In the genomic region with DNA sequence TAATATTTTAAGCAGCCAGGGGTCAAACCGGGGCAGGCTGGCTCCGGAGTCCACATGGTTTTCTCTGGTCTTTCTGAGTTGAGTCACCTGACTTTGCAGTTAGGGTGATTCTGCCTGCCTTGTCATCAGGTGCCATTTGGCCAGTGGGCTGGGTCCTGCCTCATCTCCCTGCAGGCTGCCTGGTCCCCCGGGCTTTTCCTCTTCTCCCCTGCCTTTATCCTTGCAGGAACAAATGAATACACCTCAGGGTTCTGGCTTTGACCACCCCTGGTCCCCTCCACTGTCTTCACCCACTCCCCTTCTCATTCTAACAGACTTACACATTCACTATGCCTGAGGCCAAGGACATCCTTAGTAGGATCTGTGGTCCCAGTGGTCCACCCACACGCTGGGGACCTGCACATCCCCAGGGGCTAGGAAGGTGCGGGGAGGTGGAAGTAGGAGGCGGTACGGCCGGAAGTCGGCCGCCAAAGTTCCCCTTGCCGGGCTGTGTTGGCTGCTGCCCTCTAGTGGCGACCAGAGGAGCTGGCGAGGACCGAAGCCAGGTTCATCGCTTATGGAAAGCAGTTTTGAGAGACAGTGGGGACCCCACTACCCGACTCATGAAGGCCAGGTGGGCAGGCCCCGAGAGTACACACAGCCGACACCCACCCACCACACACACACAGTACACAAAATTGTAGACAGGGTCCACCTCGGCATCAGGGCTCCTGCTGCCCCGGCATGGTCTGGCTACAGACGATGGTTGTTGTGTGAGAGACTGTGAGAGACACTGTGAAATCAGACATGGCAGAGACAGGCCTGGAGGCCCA, we compare ENCODE assay signal across 8 cellular contexts. TPM values are rescaled to one million over a fixed set of nuclear protein-coding genes. Genes with fewer than 3 reads are reported as not detected.
A peak's percentile ranks its signal among the peaks of the same experiment; 100 is the strongest.
DNase-seq lines count a peak whose midpoint lies in the region; ATAC-seq and TF ChIP-seq lines count a peak whose summit lies in the region.

No MANE protein-coding gene starts in this region.

- H3K27ac ChIP-seq in heart right ventricle (no peak overlapping the region), psoas muscle (no peak overlapping the region), vagina (no peak overlapping the region)

- peak overlapping the region in 7 of 10 donors; percentile 7 to 40 (median 21) for H3K4me3 ChIP-seq in heart right ventricle
- peak overlapping the region; percentile 55 for H3K4me3 ChIP-seq in psoas muscle
- H3K4me3 ChIP-seq in vagina, result peak overlapping the region in 1 of 2 donors; percentile 35

- 25 to 26% methylated on average over 21 of the region's 21 CpGs for WGBS in heart right ventricle, 2 donors
- WGBS in psoas muscle, 3 donors, result 23 to 27% (median 24%) methylated on average over 21 of the region's 21 CpGs

- H3K4me1 Mint-ChIP-seq in activated naive CD4-positive, alpha-beta T cell treated with anti-CD3 and anti-CD28 coated beads for 36 hours (ENCODE audit: low read depth), result peaks cover 16% of the 10 kb centered on the region

- TF ChIP-seq CTCF in GM10248 (IDR thresholded peaks at IDR 0.05; ENCODE audit: control extremely low read depth, extremely low read depth, low read depth, missing control alignments) (peak; percentile 94), LNCAP (IDR thresholded peaks at IDR 0.05) (peak; percentile 80), heart right ventricle (IDR thresholded peaks at IDR 0.05) (peak; percentile 85 to 98 (median 96)), psoas muscle (IDR thresholded peaks at IDR 0.05) (peak; percentile 87), vagina (IDR thresholded peaks at IDR 0.05) (peak; percentile 70 to 82 (median 77))

- no peak for TF ChIP-seq POLR2A in vagina (IDR thresholded peaks at IDR 0.05)

- H3K27ac Mint-ChIP-seq in activated naive CD4-positive, alpha-beta T cell treated with anti-CD3 and anti-CD28 coated beads for 36 hours, result peak overlapping the region; percentile 63

- H3K27me3 ChIP-seq in heart right ventricle, result no peaks in the 10 kb centered on the region
- H3K27me3 ChIP-seq in psoas muscle (ENCODE audit: insufficient read depth in 3 of 3, low read length in 2 of 3), result no peaks in the 10 kb centered on the region
- H3K27me3 ChIP-seq in vagina, result no peaks in the 10 kb centered on the region

- CTCF ChIA-PET in GM10248 (lab: Yijun Ruan, JAX), result interaction anchor here (0.8 to 10.1 kb wide), 27 partner anchors 9 to 700 kb away, joined by 3 to 138 read pairs (median 5); a partner anchor contains a TSS
- CTCF ChIA-PET in activated naive CD4-positive, alpha-beta T cell treated with anti-CD3 and anti-CD28 coated beads for 36 hours (lab: Charles Lee), result interaction anchor here (0.5 to 3.3 kb wide), 23 partner anchors 9 to 243 kb away, joined by 3 to 27 read pairs (median 4); a partner anchor contains a TSS

- DNase-seq in GM10248 (ENCODE audit: extremely low spot score) (peak; percentile 87), H4 (ENCODE audit: low spot score) (peak; percentile 62), SK-N-DZ (ENCODE audit: low spot score) (peak; percentile 77), heart right ventricle (peak; percentile 68 to 76), psoas muscle (peak; percentile 72 to 88), vagina (ENCODE audit: extremely low spot score in 2 of 2) (peak in 1 of 2 donors; percentile 85)
- DNase-seq in activated naive CD4-positive, alpha-beta T cell treated with anti-CD3 and anti-CD28 coated beads for 36 hours, result peak; percentile 91

- no peaks in the 10 kb centered on the region for H3K9me3 Mint-ChIP-seq in activated naive CD4-positive, alpha-beta T cell treated with anti-CD3 and anti-CD28 coated beads for 36 hours

- H3K36me3 ChIP-seq in heart right ventricle (no peaks in the 10 kb centered on the region), psoas muscle (ENCODE audit: insufficient read depth in 1 of 2, low read depth in 1 of 2) (no peaks in the 10 kb centered on the region), vagina (no peaks in the 10 kb centered on the region)

- peaks cover 0 to 15% (median 0%) of the 10 kb centered on the region in 9 donors for H3K4me1 ChIP-seq in heart right ventricle
- peaks cover 8% of the 10 kb centered on the region for H3K4me1 ChIP-seq in psoas muscle
- peaks cover 8% of the 10 kb centered on the region for H3K4me1 ChIP-seq in vagina

- intact Hi-C loops in activated naive CD4-positive, alpha-beta T cell treated with anti-CD3 and anti-CD28 coated beads for 36 hours (cut with micrococcal nuclease), result loop anchor here (1.0 to 5.0 kb wide), 3 partner anchors 16 to 129 kb away; no protein-coding TSS in a partner anchor
- intact Hi-C loops in heart right ventricle (cut with DNase I) (no loop called here), psoas muscle (cut with DNase I) (no loop called here), vagina (cut with DNase I) (loop anchor here (5.0 kb wide), 1 partner anchor 34 kb away; no protein-coding TSS in a partner anchor)

- H3K27me3 Mint-ChIP-seq in activated naive CD4-positive, alpha-beta T cell treated with anti-CD3 and anti-CD28 coated beads for 36 hours (ENCODE audit: low read depth), result no peaks in the 10 kb centered on the region

- no peaks in the 10 kb centered on the region for H3K36me3 Mint-ChIP-seq in activated naive CD4-positive, alpha-beta T cell treated with anti-CD3 and anti-CD28 coated beads for 36 hours (ENCODE audit: low read depth)

- H3K9me3 ChIP-seq in heart right ventricle (no peaks in the 10 kb centered on the region), psoas muscle (no peaks in the 10 kb centered on the region), vagina (no peaks in the 10 kb centered on the region)

- ATAC-seq in heart right ventricle (peak; percentile 59 to 89 (median 81)), psoas muscle (peak; percentile 71 to 96 (median 86))

- POLR2A ChIA-PET in GM10248 (lab: Yijun Ruan, JAX), result no interaction called here

- H3K4me3 Mint-ChIP-seq in activated naive CD4-positive, alpha-beta T cell treated with anti-CD3 and anti-CD28 coated beads for 36 hours, result peak overlapping the region; percentile 73

RNA-seq across cellular contexts. Expression of a gene that starts 6.3 kb away (rescaled TPM):
- 45.2 and 51.0 TPM in 2 replicates for total RNA-seq in H4 (2014; rRNA removed; shearing (Covaris generic))
- 43.3 and 47.7 TPM in 2 replicates for polyA plus RNA-seq in SK-N-DZ (2014; cell fraction: cytosol; rRNA removed)
- 41.8 and 78.2 TPM in 2 replicates for polyA plus RNA-seq in SK-N-DZ (2014; cell fraction: nucleus; rRNA removed)
- total RNA-seq in activated naive CD4-positive, alpha-beta T cell treated with anti-CD3 and anti-CD28 coated beads for 36 hours, result 10 to 100 TPM; 17.8 to 18.7 TPM
- total RNA-seq in heart right ventricle (10 to 100 TPM; 35.9 to 67.0 (median 45.1) TPM), psoas muscle (10 to 100 TPM; 46.7 to 70.7 (median 54.7) TPM), vagina (29.0 TPM)
- polyA plus RNA-seq in heart right ventricle (10 to 100 TPM; 17.5 to 34.4 TPM), psoas muscle (10 to 100 TPM; 31.9 to 70.5 (median 34.2) TPM)

RNA-seq across cellular contexts. Expression of a gene that starts 22.6 kb away (rescaled TPM):
- total RNA-seq in H4 (2014; rRNA removed; shearing (Covaris generic)), result not detected in 2 replicates
- polyA plus RNA-seq in SK-N-DZ (2014; cell fraction: cytosol; rRNA removed), result 0.15 TPM in 1 of 2 replicates, not detected in the other
- polyA plus RNA-seq in SK-N-DZ (2014; cell fraction: nucleus; rRNA removed), result 0.14 and 0.18 TPM in 2 replicates
- under 1 TPM in 1 of 2 experiments, not detected in 1; 0.24 TPM for total RNA-seq in activated naive CD4-positive, alpha-beta T cell treated with anti-CD3 and anti-CD28 coated beads for 36 hours
- total RNA-seq in heart right ventricle (1 to 10 TPM in 1 of 10 donors, under 1 TPM in 8, not detected in 1; 0.14 to 1.3 (median 0.74) TPM), psoas muscle (under 1 TPM; 0.15 to 0.69 (median 0.49) TPM), vagina (4.9 TPM)
- polyA plus RNA-seq in heart right ventricle (1 to 10 TPM in 1 of 2 donors, under 1 TPM in 1; 0.97 to 1.1 TPM), psoas muscle (under 1 TPM; 0.27 to 0.77 (median 0.36) TPM)

Comparison
In these comparisons a context has a peak if more than half of its experiments do, and no peak if none do; other contexts are left out.
1. intact Hi-C loops: an anchor here in activated naive CD4-positive, alpha-beta T cell treated with anti-CD3 and anti-CD28 coated beads for 36 hours (1.0 to 5.0 kb wide) and vagina (5.0 kb wide); none called in heart right ventricle and psoas muscle.